ENCODE assay signal across 27 cellular contexts in the genomic region with DNA sequence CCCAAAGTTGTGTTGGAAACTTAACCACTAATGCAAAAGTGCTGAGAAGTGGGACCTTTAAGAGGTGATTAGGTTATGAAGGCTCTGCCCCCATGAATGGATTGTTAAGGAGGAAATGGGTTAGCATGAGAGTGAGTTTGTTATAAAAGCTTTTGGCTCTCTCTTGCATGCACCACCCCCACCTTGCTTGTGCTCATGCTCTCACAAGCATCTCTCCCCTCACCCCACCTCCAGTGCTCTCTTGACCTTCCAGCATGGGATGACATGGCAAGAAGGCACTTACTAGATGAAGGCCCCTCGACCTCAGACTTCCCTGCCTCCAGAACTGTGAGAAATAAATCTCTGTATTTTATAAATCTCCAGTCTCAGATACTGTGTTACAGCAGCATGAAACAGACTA. TPM values are rescaled to one million over a fixed set of nuclear protein-coding genes. Genes with fewer than 3 reads are reported as not detected.
DNase-seq lines count a peak whose midpoint lies in the region; ATAC-seq, FAIRE-seq and TF ChIP-seq lines count a peak whose summit lies in the region.
"Had no signal": no experiment of that assay in that cellular context is flagged by ENCODE, and none has a peak within 500 bp of the region (broad histone marks: within the 10 kb centered on the region; RNA-seq: fewer than 3 reads in every experiment).

No MANE protein-coding gene starts in this region.

- H3K14ac ChIP-seq in H1 (ENCODE audit: insufficient read length): no peak overlapping the region

- no peak overlapping the region for H4K8ac ChIP-seq in H1 (ENCODE audit: extremely low read depth, insufficient read depth, low read length)

- no peak overlapping the region for H3K4me3 Mint-ChIP-seq in natural killer cell
- H3K4me3 Mint-ChIP-seq in natural killer cell treated with Interleukin-12 subunit alpha and Interleukin-12 subunit beta and Interleukin-15 and Interleukin-18, amount 100 ng/mL, for 72 hours: no peak overlapping the region
- H3K4me3 Mint-ChIP-seq in naive thymus-derived CD4-positive, alpha-beta T cell: peak overlapping the region in 2 of 10 donors; percentile 7 to 36
- H3K4me3 Mint-ChIP-seq in activated T-helper 2 cell treated with anti-CD3 and anti-CD28 coated beads, Interferon-gamma antibody, Interleukin-2, Interleukin-4, amounts not matched to agents 10 μg/mL and 5 μg/mL and 100 μg/mL, durations not matched to agents 14 hours and 24 hours and 36 hours (ENCODE audit: low read depth): no peak overlapping the region
- H3K4me3 Mint-ChIP-seq: activated T-helper 17 cell treated with anti-CD3 and anti-CD28 coated beads, Interleukin-2, amount 50 U/mL, for 72 hours had no signal

- 0 out of 2 replicates have a peak overlapping the region, but pooled peaks have one; percentile 60 for H2AK5ac ChIP-seq in H1 (ENCODE audit: low read depth, low read length)

- WGBS in H1 (ENCODE audit: extremely low coverage in 1 of 2, insufficient coverage in 1 of 2, insufficient read length in 1 of 2, insufficient replicate concordance in 2 of 2, low coverage in 1 of 2, low lambda C conversion rate in 2 of 2, missing lambda C conversion rate in 1 of 2), 2 experiments: 38% methylated on average over 1 of the region's 1 CpG; no CpG with 5 or more reads in 1 of the 2 experiments

- H3K9me3 ChIP-seq in H1 (ENCODE audit: insufficient read depth in 2 of 2, low read depth in 1 of 2, low read length in 1 of 2) (no peaks in the 10 kb centered on the region), uterus (no peaks in the 10 kb centered on the region)
- H3K9me3 ChIP-seq in naive thymus-derived CD4-positive, alpha-beta T cell (ENCODE audit: control insufficient read depth in 2 of 3, low read length in 3 of 3): no peaks in the 10 kb centered on the region

- H3K4me1 ChIP-seq in H1 (replicated peaks in 1 of 4; ENCODE audit: control insufficient read depth in 3 of 4, insufficient read depth in 4 of 4, low read length in 3 of 4) (peaks cover 5 to 14% (median 12%) of the 10 kb centered on the region in 4 experiments; a peak in 6 of 7 replicates), uterus (peaks cover 0 to 5% of the 10 kb centered on the region in 2 donors)
- H3K4me1 ChIP-seq in naive thymus-derived CD4-positive, alpha-beta T cell (ENCODE audit: control insufficient read depth in 2 of 2, insufficient read depth in 2 of 2, low read length in 2 of 2): peaks cover 4 to 13% of the 10 kb centered on the region in 2 donors

- H3K4me3 ChIP-seq in H1 (ENCODE audit: extremely low read depth in 1 of 4, insufficient read depth in 2 of 4, low read depth in 3 of 4, low read length in 4 of 4) (peak overlapping the region in 1 of 4 experiments; percentile 25; a peak in 1 of 8 replicates), uterus (no peak overlapping the region)
- H3K4me3 ChIP-seq in naive thymus-derived CD4-positive, alpha-beta T cell (ENCODE audit: low read length): no peak overlapping the region
- H3K4me3 ChIP-seq: cardiac muscle cell had no signal

- H3K36me3 Mint-ChIP-seq in natural killer cell: peaks cover 7% of the 10 kb centered on the region
- H3K36me3 Mint-ChIP-seq in natural killer cell treated with Interleukin-12 subunit alpha and Interleukin-12 subunit beta and Interleukin-15 and Interleukin-18, amount 100 ng/mL, for 72 hours: peaks cover 15% of the 10 kb centered on the region
- peaks cover 19 to 65% (median 46%) of the 10 kb centered on the region in 5 donors for H3K36me3 Mint-ChIP-seq in naive thymus-derived CD4-positive, alpha-beta T cell
- H3K36me3 Mint-ChIP-seq in activated T-helper 2 cell treated with anti-CD3 and anti-CD28 coated beads, Interferon-gamma antibody, Interleukin-2, Interleukin-4, amounts not matched to agents 10 μg/mL and 5 μg/mL and 100 μg/mL, durations not matched to agents 14 hours and 24 hours and 36 hours (ENCODE audit: low read depth): peaks cover 61% of the 10 kb centered on the region

- H3K56ac ChIP-seq in H1 (replicated peaks; ENCODE audit: insufficient read length, low read depth, low read length): no peak overlapping the region

- H3K23ac ChIP-seq in H1 (ENCODE audit: insufficient read length): no peak overlapping the region

- TF ChIP-seq CTCF in natural killer cell (IDR thresholded peaks at IDR 0.05) (no peak), H1 (IDR thresholded peaks at IDR 0.05; ENCODE audit: control extremely low read depth in 1 of 3, insufficient read depth in 1 of 3, low read depth in 1 of 3, low read length in 3 of 3) (no peak), uterus (IDR thresholded peaks at IDR 0.05) (no peak)

- TF ChIP-seq POLR2A in H1 (IDR thresholded peaks at IDR 0.05; ENCODE audit: control extremely low read depth in 1 of 2, low read depth in 2 of 2, low read length in 2 of 2) (no peak), uterus (IDR thresholded peaks at IDR 0.05) (no peak)

- CTCF ChIA-PET in H1 (lab: Charles Lee; ENCODE audit: partially characterized antibody): interaction anchor here (1.2 to 2.2 kb wide), 2 partner anchors 9 to 16 kb away, joined by 3 to 4 read pairs; no protein-coding TSS in a partner anchor
- CTCF ChIA-PET in naive thymus-derived CD4-positive, alpha-beta T cell (lab: Charles Lee): interaction anchor here (0.6 kb wide), 1 partner anchor 77 kb away, joined by 3 read pairs; no protein-coding TSS in a partner anchor

- no peaks in the 10 kb centered on the region for H3K23me2 ChIP-seq in H1 (ENCODE audit: low read depth, low read length)

- TF ChIP-seq EP300 in H1 (IDR thresholded peaks at IDR 0.05; ENCODE audit: borderline replicate concordance in 1 of 2, low read depth in 2 of 2, low read length in 2 of 2): no peak

- POLR2A ChIA-PET in H1 (lab: Charles Lee; ENCODE audit: partially characterized antibody): interaction anchor here (1.3 kb wide), 1 partner anchor 50 kb away, joined by 3 read pairs; no protein-coding TSS in a partner anchor
- POLR2A ChIA-PET in naive thymus-derived CD4-positive, alpha-beta T cell (lab: Charles Lee): no interaction called here

- no peak overlapping the region for H3K9ac ChIP-seq in H1 (replicated peaks in 1 of 4; ENCODE audit: extremely low read depth in 1 of 4, low read depth in 3 of 4, low read length in 3 of 4)

- peaks cover 0 to 44% of the 10 kb centered on the region in 2 experiments; a peak in 2 of 4 replicates for H3K79me2 ChIP-seq in H1 (ENCODE audit: control insufficient read depth in 1 of 2, insufficient read depth in 2 of 2, low read length in 2 of 2)

- no peak overlapping the region for H3K18ac ChIP-seq in H1 (ENCODE audit: extremely low read depth, low read length)

- 0 out of 2 replicates have a peak overlapping the region, but pooled peaks have one; percentile 41 for H2BK5ac ChIP-seq in H1 (ENCODE audit: low read depth, low read length)

- H3K4me1 Mint-ChIP-seq in natural killer cell: peaks cover 79 to 89% of the 10 kb centered on the region in 2 donors
- H3K4me1 Mint-ChIP-seq in natural killer cell treated with Interleukin-12 subunit alpha and Interleukin-12 subunit beta and Interleukin-15 and Interleukin-18, amount 100 ng/mL, for 72 hours (ENCODE audit: low read depth in 2 of 2): peaks cover 46 to 78% of the 10 kb centered on the region in 2 donors
- peaks cover 42 to 95% (median 86%) of the 10 kb centered on the region in 7 donors for H3K4me1 Mint-ChIP-seq in naive thymus-derived CD4-positive, alpha-beta T cell
- peaks cover 41% of the 10 kb centered on the region for H3K4me1 Mint-ChIP-seq in activated T-helper 2 cell treated with anti-CD3 and anti-CD28 coated beads, Interferon-gamma antibody, Interleukin-2, Interleukin-4, amounts not matched to agents 10 μg/mL and 5 μg/mL and 100 μg/mL, durations not matched to agents 14 hours and 24 hours and 36 hours (ENCODE audit: low read depth)

- TF ChIP-seq RAD21 in H1 (IDR thresholded peaks at IDR 0.05 in 1 of 2, conservative IDR thresholded peaks at IDR 0.05 in 1 of 2; ENCODE audit: low read depth in 2 of 2, low read length in 2 of 2): no peak

- H2AFZ ChIP-seq in H1 (ENCODE audit: low read length): no peak overlapping the region

- peaks cover 3% of the 10 kb centered on the region; the same call in 1 of the 2 replicates for H3K79me1 ChIP-seq in H1 (ENCODE audit: low read depth, low read length)

- peak overlapping the region; percentile 43 to 51 for H3K4me2 ChIP-seq in H1 (ENCODE audit: insufficient read depth in 1 of 2, low read depth in 2 of 2, low read length in 2 of 2)

- H3K27me3 Mint-ChIP-seq in natural killer cell (ENCODE audit: low read depth in 2 of 2): no peaks in the 10 kb centered on the region
- H3K27me3 Mint-ChIP-seq in natural killer cell treated with Interleukin-12 subunit alpha and Interleukin-12 subunit beta and Interleukin-15 and Interleukin-18, amount 100 ng/mL, for 72 hours: no peaks in the 10 kb centered on the region
- H3K27me3 Mint-ChIP-seq in naive thymus-derived CD4-positive, alpha-beta T cell: no peaks in the 10 kb centered on the region
- H3K27me3 Mint-ChIP-seq in activated T-helper 2 cell treated with anti-CD3 and anti-CD28 coated beads, Interferon-gamma antibody, Interleukin-2, Interleukin-4, amounts not matched to agents 10 μg/mL and 5 μg/mL and 100 μg/mL, durations not matched to agents 14 hours and 24 hours and 36 hours (ENCODE audit: low read depth): no peaks in the 10 kb centered on the region
- H3K27me3 Mint-ChIP-seq: activated T-helper 17 cell treated with anti-CD3 and anti-CD28 coated beads, Interleukin-2, amount 50 U/mL, for 72 hours; CD8-positive, alpha-beta memory T cell had no signal

- no peak for ATAC-seq in natural killer cell
- ATAC-seq in natural killer cell treated with Interleukin-12 subunit alpha and Interleukin-12 subunit beta and Interleukin-15 and Interleukin-18, amount 100 ng/mL, for 72 hours: no peak
- ATAC-seq in naive thymus-derived CD4-positive, alpha-beta T cell: no peak
- ATAC-seq: activated naive CD4-positive, alpha-beta T cell treated with anti-CD3 and anti-CD28 coated beads, Interleukin-2, amount 50 U/mL, for 72 hours; activated T-helper 17 cell treated with anti-CD3 and anti-CD28 coated beads, Interleukin-2, amount 50 U/mL, for 72 hours; left colon had no signal

- H3K27ac ChIP-seq in H1 (ENCODE audit: low read depth, low read length) (no peak overlapping the region), uterus (peak overlapping the region; percentile 36 to 52)
- no peak overlapping the region for H3K27ac ChIP-seq in naive thymus-derived CD4-positive, alpha-beta T cell (ENCODE audit: low read depth, low read length)
- H3K27ac ChIP-seq: cardiac muscle cell had no signal

- no peaks in the 10 kb centered on the region for H3K9me3 Mint-ChIP-seq in natural killer cell
- no peaks in the 10 kb centered on the region for H3K9me3 Mint-ChIP-seq in natural killer cell treated with Interleukin-12 subunit alpha and Interleukin-12 subunit beta and Interleukin-15 and Interleukin-18, amount 100 ng/mL, for 72 hours
- peaks cover 0 to 5% (median 0%) of the 10 kb centered on the region in 11 donors for H3K9me3 Mint-ChIP-seq in naive thymus-derived CD4-positive, alpha-beta T cell
- no peaks in the 10 kb centered on the region for H3K9me3 Mint-ChIP-seq in activated T-helper 2 cell treated with anti-CD3 and anti-CD28 coated beads, Interferon-gamma antibody, Interleukin-2, Interleukin-4, amounts not matched to agents 10 μg/mL and 5 μg/mL and 100 μg/mL, durations not matched to agents 14 hours and 24 hours and 36 hours
- H3K9me3 Mint-ChIP-seq: activated naive CD4-positive, alpha-beta T cell treated with anti-CD3 and anti-CD28 coated beads, Interleukin-2, amount 50 U/mL, for 72 hours; activated T-helper 17 cell treated with anti-CD3 and anti-CD28 coated beads, Interleukin-2, amount 50 U/mL, for 72 hours had no signal

- no peak for DNase-seq in natural killer cell
- no peak for DNase-seq in natural killer cell treated with Interleukin-12 subunit alpha and Interleukin-12 subunit beta and Interleukin-15 and Interleukin-18, amount 100 ng/mL, for 72 hours (ENCODE audit: low spot score)
- no peak for DNase-seq in H1 (ENCODE audit: low read depth in 1 of 2, low spot score in 2 of 2)
- no peak for DNase-seq in naive thymus-derived CD4-positive, alpha-beta T cell
- no peak for DNase-seq in uterus
- DNase-seq in activated T-helper 2 cell treated with anti-CD3 and anti-CD28 coated beads, Interferon-gamma antibody, Interleukin-2, Interleukin-4, amounts not matched to agents 10 μg/mL and 5 μg/mL and 100 μg/mL, durations not matched to agents 14 hours and 24 hours and 36 hours (ENCODE audit: low spot score): no peak
- no peak for DNase-seq in activated CD4-positive, alpha-beta T cell treated with anti-CD3 and anti-CD28 coated beads for 4 hours
- DNase-seq in NCI-H748 (lab: John Stamatoyannopoulos, UW; ENCODE audit: unreplicated experiment): no peak
- DNase-seq: activated CD4-positive, alpha-beta T cell treated with anti-CD3 and anti-CD28 coated beads, Interleukin-2, amount 50 U/mL, for 48 hours; activated CD4-positive, CD25-positive, alpha-beta regulatory T cell; activated CD8-positive, alpha-beta memory T cell treated with anti-CD3 and anti-CD28 coated beads, Interleukin-2, amount 50 U/mL, for 4 hours; AML-193; anterior cingulate cortex; CD8-positive, alpha-beta memory T cell; DMS153; left colon; midbrain; NCI-H2107; NK-92 treated with Interleukin-12 subunit alpha and Interleukin-12 subunit beta, amount 100 ng/mL, for 24 hours; SHP77; small intestine; stimulated activated CD4-positive, alpha-beta T cell treated with anti-CD3 and anti-CD28 coated beads, Interleukin-2, amount 100 ng/mL, for 24 hours had no signal

- no peak overlapping the region for H3K4ac ChIP-seq in H1 (replicated peaks; ENCODE audit: insufficient read length, low read depth, low read length)

- no peak for FAIRE-seq in H1 (lab: Jason Lieb, UNC)
- FAIRE-seq: G401.6, HTR-8/SVneo, small intestine had no signal

- no peaks in the 10 kb centered on the region for H3K27me3 ChIP-seq in H1 (replicated peaks in 1 of 4; ENCODE audit: control insufficient read depth in 3 of 4, extremely low read depth in 1 of 4, insufficient read depth in 3 of 4, low read length in 3 of 4)
- no peaks in the 10 kb centered on the region for H3K27me3 ChIP-seq in naive thymus-derived CD4-positive, alpha-beta T cell (ENCODE audit: control insufficient read depth in 2 of 2, insufficient read depth in 2 of 2, low read length in 2 of 2)
- no peaks in the 10 kb centered on the region for H3K27me3 ChIP-seq in uterus
- H3K27me3 ChIP-seq: cardiac muscle cell had no signal

- H2BK20ac ChIP-seq in H1 (ENCODE audit: low read length): 0 out of 2 replicates have a peak overlapping the region, but pooled peaks have one; percentile 62

- no peak overlapping the region for H2BK120ac ChIP-seq in H1 (replicated peaks; ENCODE audit: low read depth, low read length)

- peak overlapping the region; percentile 65; the same call in 1 of the 2 replicates for H2BK12ac ChIP-seq in H1 (ENCODE audit: low read depth, low read length)

- intact Hi-C loops in natural killer cell (cut with micrococcal nuclease) (loop anchor here (5.0 kb wide), 1 partner anchor 46 kb away; no protein-coding TSS in a partner anchor), uterus (cut with DNase I; ENCODE audit: low total_unique reads) (no loop called here)
- intact Hi-C loops in naive thymus-derived CD4-positive, alpha-beta T cell (cut with micrococcal nuclease): no loop called here
- intact Hi-C loops in activated T-helper 2 cell treated with anti-CD3 and anti-CD28 coated beads, Interferon-gamma antibody, Interleukin-2, Interleukin-4, amounts not matched to agents 10 μg/mL and 5 μg/mL and 100 μg/mL, durations not matched to agents 14 hours and 24 hours and 36 hours (cut with micrococcal nuclease): no loop called here

- no peak overlapping the region for H4K5ac ChIP-seq in H1 (ENCODE audit: insufficient read length, low read depth, low read length)

- no peaks in the 10 kb centered on the region for H4K20me1 ChIP-seq in H1 (replicated peaks in 1 of 2; ENCODE audit: control insufficient read depth in 1 of 2, insufficient read depth in 2 of 2, low read length in 2 of 2)

- H3K27ac Mint-ChIP-seq in natural killer cell: peak overlapping the region; percentile 42 to 71
- H3K27ac Mint-ChIP-seq in natural killer cell treated with Interleukin-12 subunit alpha and Interleukin-12 subunit beta and Interleukin-15 and Interleukin-18, amount 100 ng/mL, for 72 hours: peak overlapping the region in 1 of 2 donors; percentile 45
- H3K27ac Mint-ChIP-seq in naive thymus-derived CD4-positive, alpha-beta T cell: peak overlapping the region in 5 of 9 donors; percentile 8 to 78 (median 37)
- no peak overlapping the region for H3K27ac Mint-ChIP-seq in activated T-helper 2 cell treated with anti-CD3 and anti-CD28 coated beads, Interferon-gamma antibody, Interleukin-2, Interleukin-4, amounts not matched to agents 10 μg/mL and 5 μg/mL and 100 μg/mL, durations not matched to agents 14 hours and 24 hours and 36 hours
- H3K27ac Mint-ChIP-seq: activated naive CD4-positive, alpha-beta T cell treated with anti-CD3 and anti-CD28 coated beads, Interleukin-2, amount 50 U/mL, for 72 hours; activated T-helper 17 cell treated with anti-CD3 and anti-CD28 coated beads, Interleukin-2, amount 50 U/mL, for 72 hours had no signal

- peaks cover 0 to 5% (median 0%) of the 10 kb centered on the region in 4 experiments; a peak in 2 of 8 replicates for H3K36me3 ChIP-seq in H1 (ENCODE audit: control insufficient read depth in 2 of 4, insufficient read depth in 4 of 4, low read length in 3 of 4)
- peaks cover 0 to 19% (median 11%) of the 10 kb centered on the region in 3 experiments for H3K36me3 ChIP-seq in naive thymus-derived CD4-positive, alpha-beta T cell (ENCODE audit: control insufficient read depth in 2 of 3, insufficient read depth in 3 of 3, low read length in 3 of 3)
- H3K36me3 ChIP-seq in uterus: no peaks in the 10 kb centered on the region
- H3K36me3 ChIP-seq: cardiac muscle cell had no signal

- peak overlapping the region; percentile 46 for H4K91ac ChIP-seq in H1 (replicated peaks; ENCODE audit: insufficient read length, low read length)

- H2BK15ac ChIP-seq in H1 (ENCODE audit: low read length): no peak overlapping the region

RNA-seq across cellular contexts. Expression of gene RICTOR, which starts 52.8 kb away (rescaled TPM):
- total RNA-seq in natural killer cell (100 to 1,000 TPM; 103 to 105 (median 103) TPM), uterus (10 to 100 TPM; 50.6 to 79.4 (median 70.6) TPM)
- 10 to 100 TPM; 42.7 to 51.0 TPM for total RNA-seq in natural killer cell treated with Interleukin-12 subunit alpha and Interleukin-12 subunit beta and Interleukin-15 and Interleukin-18, amount 100 ng/mL, for 72 hours
- total RNA-seq in H1 (2021; fragmentation: NEBNext Ultra II Directional; extraction: Animal tissue kit (Norgen Biotek cat#: 25700)): 22.6 and 26.6 TPM in 2 replicates
- 4.3 and 5.0 TPM in 2 replicates for polyA plus RNA-seq in H1 (2011; rRNA removed)
- polyA plus RNA-seq in H1 (2011; cell fraction: cytosol; rRNA removed): 3.9 TPM
- polyA plus RNA-seq in H1 (2011; cell fraction: nucleus; rRNA removed): 4.5 TPM
- 2.4 to 9.0 TPM (median 4.8 TPM) in 4 replicates for polyA plus RNA-seq in H1 (2012, experiment 1 of 2)
- 0.29 TPM for polyA plus RNA-seq in H1 (2012, experiment 2 of 2)
- 8.1 TPM for polyA plus RNA-seq in H1 (2013, experiment 1 of 2)
- 7.2 TPM for polyA plus RNA-seq in H1 (2013, experiment 2 of 2)
- 38.2 and 51.8 TPM in 2 replicates for polyA minus RNA-seq in H1 (2011; rRNA and poly(A)+ RNA removed)
- 10.2 TPM for polyA minus RNA-seq in H1 (2011; cell fraction: cytosol; rRNA and poly(A)+ RNA removed)
- 60.1 TPM for polyA minus RNA-seq in H1 (2011; cell fraction: nucleus; rRNA and poly(A)+ RNA removed)
- total RNA-seq in naive thymus-derived CD4-positive, alpha-beta T cell: 10 to 100 TPM; 56.9 to 96.2 (median 86.5) TPM
- polyA plus RNA-seq in naive thymus-derived CD4-positive, alpha-beta T cell: 10 to 100 TPM; 16.2 to 22.9 TPM
- total RNA-seq in activated T-helper 2 cell treated with anti-CD3 and anti-CD28 coated beads, Interferon-gamma antibody, Interleukin-2, Interleukin-4, amounts not matched to agents 10 μg/mL and 5 μg/mL and 100 μg/mL, durations not matched to agents 14 hours and 24 hours and 36 hours: 28.2 and 29.8 TPM in 2 replicates

Comparison
In these comparisons a context has a peak if more than half of its experiments do, and no peak if none do; other contexts are left out.
1. H3K27ac ChIP-seq: peak in uterus (2 of 2); none in H1 (single experiment) and naive thymus-derived CD4-positive, alpha-beta T cell (single experiment).